In the genomic region with DNA sequence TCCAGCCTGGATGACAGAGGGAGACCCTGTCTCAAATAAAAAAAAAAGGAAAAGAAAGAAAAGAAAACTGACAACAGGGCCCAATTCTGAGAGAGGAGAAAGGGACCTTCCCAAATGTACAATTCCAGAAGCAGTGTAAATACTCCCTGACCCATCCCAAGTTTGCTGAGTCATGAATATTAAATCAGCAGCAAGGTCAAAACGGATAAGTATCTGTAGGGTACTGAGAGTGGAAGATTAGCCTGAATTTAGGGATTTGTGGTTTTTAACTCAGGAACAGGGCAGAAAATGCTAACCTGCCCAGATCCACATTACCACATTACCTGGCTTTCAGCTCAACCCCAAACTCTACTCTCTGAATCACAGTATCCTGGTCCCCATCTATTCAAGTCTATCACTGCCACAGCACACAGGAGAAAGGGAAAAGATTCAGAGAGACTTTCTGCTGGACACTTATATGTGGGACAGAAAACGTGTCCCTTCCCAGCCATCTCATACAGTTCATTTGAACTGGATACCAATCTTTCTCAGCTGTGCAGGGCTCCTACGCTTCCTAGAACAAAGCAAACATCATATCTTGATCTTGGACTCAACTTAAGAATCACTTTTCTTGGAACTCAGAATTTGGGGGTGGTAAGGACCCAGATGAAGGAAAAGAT, we compare ENCODE assay signal across 1 cellular context.
TF ChIP-seq lines count a peak whose summit lies in the region.

No MANE protein-coding gene starts in this region.

TF ChIP-seq in WTC11, 78 proteins besides CTCF, POLR2A, EP300 and RAD21:
- TF ChIP-seq, protein P1, sequence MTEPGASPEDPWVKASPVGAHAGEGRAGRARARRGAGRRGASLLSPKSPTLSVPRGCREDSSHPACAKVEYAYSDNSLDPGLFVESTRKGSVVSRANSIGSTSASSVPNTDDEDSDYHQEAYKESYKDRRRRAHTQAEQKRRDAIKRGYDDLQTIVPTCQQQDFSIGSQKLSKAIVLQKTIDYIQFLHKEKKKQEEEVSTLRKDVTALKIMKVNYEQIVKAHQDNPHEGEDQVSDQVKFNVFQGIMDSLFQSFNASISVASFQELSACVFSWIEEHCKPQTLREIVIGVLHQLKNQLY (CRISPR knock-in tag; IDR thresholded peaks at IDR 0.05): no peak
- TF ChIP-seq ZNF121 (CRISPR knock-in tag; IDR thresholded peaks at IDR 0.05) (no peak), ZNF416 (CRISPR knock-in tag; IDR thresholded peaks at IDR 0.05) (no peak), TEAD4 (CRISPR knock-in tag; IDR thresholded peaks at IDR 0.05) (no peak), JAZF1 (CRISPR knock-in tag; IDR thresholded peaks at IDR 0.05) (no peak), IRF2 (CRISPR knock-in tag; IDR thresholded peaks at IDR 0.05; ENCODE audit: borderline replicate concordance, low read depth) (no peak), NFYB (CRISPR knock-in tag; conservative IDR thresholded peaks at IDR 0.05; ENCODE audit: low read depth) (no peak), USF1 (CRISPR knock-in tag; IDR thresholded peaks at IDR 0.05) (no peak), ELF4 (CRISPR knock-in tag; IDR thresholded peaks at IDR 0.05; ENCODE audit: low read depth) (no peak), ZNF138 (CRISPR knock-in tag; conservative IDR thresholded peaks at IDR 0.05) (no peak), ZNF317 (CRISPR knock-in tag; IDR thresholded peaks at IDR 0.05; ENCODE audit: borderline replicate concordance, low read depth) (no peak), TEAD1 (CRISPR knock-in tag; IDR thresholded peaks at IDR 0.05) (no peak), E2F1 (CRISPR knock-in tag; IDR thresholded peaks at IDR 0.05) (no peak), FOXK1 (CRISPR knock-in tag; IDR thresholded peaks at IDR 0.05) (no peak), TCF7 (CRISPR knock-in tag; IDR thresholded peaks at IDR 0.05; ENCODE audit: low read depth) (no peak), SOX15 (CRISPR knock-in tag; IDR thresholded peaks at IDR 0.05) (no peak), MXD4 (CRISPR knock-in tag; IDR thresholded peaks at IDR 0.05; ENCODE audit: borderline replicate concordance) (no peak), OVOL2 (CRISPR knock-in tag; IDR thresholded peaks at IDR 0.05; ENCODE audit: borderline replicate concordance) (no peak), GRHL2 (CRISPR knock-in tag; IDR thresholded peaks at IDR 0.05; ENCODE audit: insufficient replicate concordance, severe bottlenecking) (no peak), ATF1 (CRISPR knock-in tag; IDR thresholded peaks at IDR 0.05) (no peak)
